1 cellular context compared by ENCODE assay signal in genomic region chr5:80745490-80745889, GRCh38.
TF ChIP-seq lines count a peak whose summit lies in the region.

No MANE protein-coding gene starts in this region.

TF ChIP-seq in IMR-90, 13 proteins besides CTCF, POLR2A, EP300 and RAD21:
- no peak for TF ChIP-seq USF2 (IDR thresholded peaks at IDR 0.05; ENCODE audit: low read depth, low read length)
- TF ChIP-seq FOS (IDR thresholded peaks at IDR 0.05; ENCODE audit: low read depth, low read length): 0 out of 2 replicates have a peak, but pooled peaks have one; percentile 12
